ENCODE assay signal across 12 cellular contexts in genomic region chr6:157761926-157762325, GRCh38.
DNase-seq lines count a peak whose midpoint lies in the region; ATAC-seq and TF ChIP-seq lines count a peak whose summit lies in the region.
"Had no signal": no experiment of that assay in that cellular context is flagged by ENCODE, and none has a peak within 500 bp of the region (broad histone marks: within the 10 kb centered on the region; RNA-seq: fewer than 3 reads in every experiment).

No MANE protein-coding gene starts in this region.

- no peak for DNase-seq in activated naive CD4-positive, alpha-beta T cell treated with Interleukin-2 at 50 U/mL for 16 hours
- DNase-seq in SJSA1 (ENCODE audit: low read depth in 1 of 2, low spot score in 2 of 2) = no peak
- no peak for DNase-seq in endodermal cell
- DNase-seq in thoracic aorta (ENCODE audit: low spot score) = no peak
- no peak for DNase-seq in left cardiac atrium
- no peak for DNase-seq in ureter (ENCODE audit: low spot score)
- DNase-seq: C1 segment of cervical spinal cord, NCI-H2081, sigmoid colon had no signal

- H3K27ac Mint-ChIP-seq in activated naive CD4-positive, alpha-beta T cell treated with anti-CD3 and anti-CD28 coated beads, Interleukin-2, amount 50 U/mL, for 24 hours = peak overlapping the region; percentile 100
- H3K27ac Mint-ChIP-seq in endodermal cell = peak overlapping the region; percentile 32

- H3K27me3 ChIP-seq in SJSA1 (replicated peaks) (no peaks in the 10 kb centered on the region), endodermal cell (ENCODE audit: control insufficient read depth, insufficient read depth, low read length, poor library complexity, severe bottlenecking) (no peaks in the 10 kb centered on the region), thoracic aorta (replicated peaks; ENCODE audit: insufficient read depth) (no peaks in the 10 kb centered on the region)
- H3K27me3 ChIP-seq: sigmoid colon had no signal

- H3K4me1 ChIP-seq in SJSA1 (replicated peaks) (peaks cover 64% of the 10 kb centered on the region), endodermal cell (ENCODE audit: control insufficient read depth, insufficient read depth, low read length) (peaks cover 7% of the 10 kb centered on the region), thoracic aorta (ENCODE audit: control insufficient read depth in 1 of 2, low read depth in 2 of 2) (peaks cover 42 to 67% of the 10 kb centered on the region in 2 donors)

- peaks cover 88% of the 10 kb centered on the region for H3K4me1 Mint-ChIP-seq in activated naive CD4-positive, alpha-beta T cell treated with anti-CD3 and anti-CD28 coated beads, Interleukin-2, amount 50 U/mL, for 24 hours
- H3K4me1 Mint-ChIP-seq in endodermal cell = peaks cover 33% of the 10 kb centered on the region

- H3K27ac ChIP-seq in SJSA1 (peak overlapping the region; percentile 73), endodermal cell (ENCODE audit: low read depth, low read length) (no peak overlapping the region), thoracic aorta (peak overlapping the region; percentile 80 to 82)
- H3K27ac ChIP-seq: KMS-11 had no signal

- no peaks in the 10 kb centered on the region for H3K27me3 Mint-ChIP-seq in activated naive CD4-positive, alpha-beta T cell treated with anti-CD3 and anti-CD28 coated beads, Interleukin-2, amount 50 U/mL, for 24 hours
- peaks cover 5% of the 10 kb centered on the region for H3K27me3 Mint-ChIP-seq in endodermal cell (ENCODE audit: insufficient read depth)

- no peak overlapping the region for H3K4me3 ChIP-seq in SJSA1
- H3K4me3 ChIP-seq in endodermal cell (ENCODE audit: low read length) = no peak overlapping the region
- no peak overlapping the region for H3K4me3 ChIP-seq in thoracic aorta
- H3K4me3 ChIP-seq: sigmoid colon had no signal

- peaks cover 6% of the 10 kb centered on the region for H3K36me3 Mint-ChIP-seq in activated naive CD4-positive, alpha-beta T cell treated with anti-CD3 and anti-CD28 coated beads, Interleukin-2, amount 50 U/mL, for 24 hours
- no peaks in the 10 kb centered on the region for H3K36me3 Mint-ChIP-seq in endodermal cell (ENCODE audit: low read depth)

- WGBS in endodermal cell (ENCODE audit: insufficient coverage in 1 of 2, insufficient read length in 1 of 2), 2 experiments = 82 to 97% methylated on average over 6 to 13 of the region's 13 CpGs

- ATAC-seq in thoracic aorta (ENCODE audit: insufficient number of reproducible peaks, low FRiP score, low read depth) (no peak), left cardiac atrium (no peak), HG02938 (IDR thresholded peaks at IDR 0.05; ENCODE audit: unreplicated experiment) (no peak)

- intact Hi-C loops in left cardiac atrium (cut with DNase I) = no loop called here

- H3K36me3 ChIP-seq in SJSA1 (no peaks in the 10 kb centered on the region), endodermal cell (ENCODE audit: control insufficient read depth, insufficient read depth, low read length) (no peaks in the 10 kb centered on the region), thoracic aorta (no peaks in the 10 kb centered on the region)
- H3K36me3 ChIP-seq: sigmoid colon had no signal

- no peak overlapping the region for H3K9ac ChIP-seq in endodermal cell (ENCODE audit: extremely low read depth, low read length, poor library complexity, severe bottlenecking)
- H3K9ac ChIP-seq: KMS-11 had no signal

- H3K9me3 ChIP-seq in SJSA1 (replicated peaks) (no peaks in the 10 kb centered on the region), endodermal cell (ENCODE audit: control insufficient read depth, low read length) (no peaks in the 10 kb centered on the region), thoracic aorta (no peaks in the 10 kb centered on the region)
- H3K9me3 ChIP-seq: sigmoid colon had no signal

- H3K4me3 Mint-ChIP-seq in activated naive CD4-positive, alpha-beta T cell treated with anti-CD3 and anti-CD28 coated beads, Interleukin-2, amount 50 U/mL, for 24 hours = peak overlapping the region; percentile 85
- no peak overlapping the region for H3K4me3 Mint-ChIP-seq in endodermal cell

- peaks cover 4% of the 10 kb centered on the region for H3K9me3 Mint-ChIP-seq in activated naive CD4-positive, alpha-beta T cell treated with anti-CD3 and anti-CD28 coated beads, Interleukin-2, amount 50 U/mL, for 24 hours
- H3K9me3 Mint-ChIP-seq in endodermal cell = peaks cover 1% of the 10 kb centered on the region

- TF ChIP-seq CTCF in endodermal cell (conservative IDR thresholded peaks at IDR 0.05) = no peak
- TF ChIP-seq CTCF in thoracic aorta (IDR thresholded peaks at IDR 0.05) = no peak
